1 cellular context compared by ENCODE assay signal in genomic region chr1:230867903-230868735, GRCh38.
A peak's percentile ranks its signal among the peaks of the same experiment; 100 is the strongest.
TF ChIP-seq lines count a peak whose summit lies in the region.

A gene with protein sequence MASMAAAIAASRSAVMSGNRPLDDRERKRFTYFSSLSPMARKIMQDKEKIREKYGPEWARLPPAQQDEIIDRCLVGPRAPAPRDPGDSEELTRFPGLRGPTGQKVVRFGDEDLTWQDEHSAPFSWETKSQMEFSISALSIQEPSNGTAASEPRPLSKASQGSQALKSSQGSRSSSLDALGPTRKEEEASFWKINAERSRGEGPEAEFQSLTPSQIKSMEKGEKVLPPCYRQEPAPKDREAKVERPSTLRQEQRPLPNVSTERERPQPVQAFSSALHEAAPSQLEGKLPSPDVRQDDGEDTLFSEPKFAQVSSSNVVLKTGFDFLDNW (minus strand): TSS chr1:230868521. CDS start chr1:230868512, 9 bp downstream.

TF ChIP-seq in K562, 482 proteins besides CTCF, POLR2A, EP300 and RAD21 (continued from another document and continues in another):
- TF ChIP-seq, protein P1, sequence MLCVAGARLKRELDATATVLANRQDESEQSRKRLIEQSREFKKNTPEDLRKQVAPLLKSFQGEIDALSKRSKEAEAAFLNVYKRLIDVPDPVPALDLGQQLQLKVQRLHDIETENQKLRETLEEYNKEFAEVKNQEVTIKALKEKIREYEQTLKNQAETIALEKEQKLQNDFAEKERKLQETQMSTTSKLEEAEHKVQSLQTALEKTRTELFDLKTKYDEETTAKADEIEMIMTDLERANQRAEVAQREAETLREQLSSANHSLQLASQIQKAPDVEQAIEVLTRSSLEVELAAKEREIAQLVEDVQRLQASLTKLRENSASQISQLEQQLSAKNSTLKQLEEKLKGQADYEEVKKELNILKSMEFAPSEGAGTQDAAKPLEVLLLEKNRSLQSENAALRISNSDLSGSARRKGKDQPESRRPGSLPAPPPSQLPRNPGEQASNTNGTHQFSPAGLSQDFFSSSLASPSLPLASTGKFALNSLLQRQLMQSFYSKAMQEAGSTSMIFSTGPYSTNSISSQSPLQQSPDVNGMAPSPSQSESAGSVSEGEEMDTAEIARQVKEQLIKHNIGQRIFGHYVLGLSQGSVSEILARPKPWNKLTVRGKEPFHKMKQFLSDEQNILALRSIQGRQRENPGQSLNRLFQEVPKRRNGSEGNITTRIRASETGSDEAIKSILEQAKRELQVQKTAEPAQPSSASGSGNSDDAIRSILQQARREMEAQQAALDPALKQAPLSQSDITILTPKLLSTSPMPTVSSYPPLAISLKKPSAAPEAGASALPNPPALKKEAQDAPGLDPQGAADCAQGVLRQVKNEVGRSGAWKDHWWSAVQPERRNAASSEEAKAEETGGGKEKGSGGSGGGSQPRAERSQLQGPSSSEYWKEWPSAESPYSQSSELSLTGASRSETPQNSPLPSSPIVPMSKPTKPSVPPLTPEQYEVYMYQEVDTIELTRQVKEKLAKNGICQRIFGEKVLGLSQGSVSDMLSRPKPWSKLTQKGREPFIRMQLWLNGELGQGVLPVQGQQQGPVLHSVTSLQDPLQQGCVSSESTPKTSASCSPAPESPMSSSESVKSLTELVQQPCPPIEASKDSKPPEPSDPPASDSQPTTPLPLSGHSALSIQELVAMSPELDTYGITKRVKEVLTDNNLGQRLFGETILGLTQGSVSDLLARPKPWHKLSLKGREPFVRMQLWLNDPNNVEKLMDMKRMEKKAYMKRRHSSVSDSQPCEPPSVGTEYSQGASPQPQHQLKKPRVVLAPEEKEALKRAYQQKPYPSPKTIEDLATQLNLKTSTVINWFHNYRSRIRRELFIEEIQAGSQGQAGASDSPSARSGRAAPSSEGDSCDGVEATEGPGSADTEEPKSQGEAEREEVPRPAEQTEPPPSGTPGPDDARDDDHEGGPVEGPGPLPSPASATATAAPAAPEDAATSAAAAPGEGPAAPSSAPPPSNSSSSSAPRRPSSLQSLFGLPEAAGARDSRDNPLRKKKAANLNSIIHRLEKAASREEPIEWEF (CRISPR knock-in tag; IDR thresholded peaks at IDR 0.05) = no peak
- TF ChIP-seq ZNF217 (CRISPR knock-in tag; IDR thresholded peaks at IDR 0.05) = no peak
- TF ChIP-seq MTA1 (IDR thresholded peaks at IDR 0.05; ENCODE audit: borderline replicate concordance) = no peak
- no peak for TF ChIP-seq FOXJ3 (CRISPR knock-in tag; IDR thresholded peaks at IDR 0.05)
- peak; percentile 66 to 67; a peak in 3 of 4 replicates for TF ChIP-seq NRF1 (conservative IDR thresholded peaks at IDR 0.05 in 1 of 2, IDR thresholded peaks at IDR 0.05 in 1 of 2)
- no peak for TF ChIP-seq EWSR1 (IDR thresholded peaks at IDR 0.05; ENCODE audit: borderline replicate concordance, low read depth, partially characterized antibody)
- TF ChIP-seq NFIC (IDR thresholded peaks at IDR 0.05) = no peak
- no peak for TF ChIP-seq CREB3L1 (IDR thresholded peaks at IDR 0.05; ENCODE audit: borderline replicate concordance, low read depth)
- no peak for TF ChIP-seq ZNF121 (CRISPR knock-in tag; conservative IDR thresholded peaks at IDR 0.05)
- no peak for TF ChIP-seq WHSC1 (IDR thresholded peaks at IDR 0.05; ENCODE audit: low read length)
- TF ChIP-seq, protein P2, sequence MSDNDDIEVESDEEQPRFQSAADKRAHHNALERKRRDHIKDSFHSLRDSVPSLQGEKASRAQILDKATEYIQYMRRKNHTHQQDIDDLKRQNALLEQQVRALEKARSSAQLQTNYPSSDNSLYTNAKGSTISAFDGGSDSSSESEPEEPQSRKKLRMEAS (CRISPR knock-in tag; IDR thresholded peaks at IDR 0.05) = no peak; the same call in 1 of the 2 replicates
- no peak for TF ChIP-seq ASH1L (IDR thresholded peaks at IDR 0.05; ENCODE audit: borderline replicate concordance, low read depth, partially characterized antibody)
- TF ChIP-seq, protein P3, sequence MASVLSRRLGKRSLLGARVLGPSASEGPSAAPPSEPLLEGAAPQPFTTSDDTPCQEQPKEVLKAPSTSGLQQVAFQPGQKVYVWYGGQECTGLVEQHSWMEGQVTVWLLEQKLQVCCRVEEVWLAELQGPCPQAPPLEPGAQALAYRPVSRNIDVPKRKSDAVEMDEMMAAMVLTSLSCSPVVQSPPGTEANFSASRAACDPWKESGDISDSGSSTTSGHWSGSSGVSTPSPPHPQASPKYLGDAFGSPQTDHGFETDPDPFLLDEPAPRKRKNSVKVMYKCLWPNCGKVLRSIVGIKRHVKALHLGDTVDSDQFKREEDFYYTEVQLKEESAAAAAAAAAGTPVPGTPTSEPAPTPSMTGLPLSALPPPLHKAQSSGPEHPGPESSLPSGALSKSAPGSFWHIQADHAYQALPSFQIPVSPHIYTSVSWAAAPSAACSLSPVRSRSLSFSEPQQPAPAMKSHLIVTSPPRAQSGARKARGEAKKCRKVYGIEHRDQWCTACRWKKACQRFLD (CRISPR knock-in tag; IDR thresholded peaks at IDR 0.05) = peak; percentile 36; the same call in 1 of the 2 replicates
- TF ChIP-seq ZNF589 (CRISPR knock-in tag; IDR thresholded peaks at IDR 0.05; ENCODE audit: low read depth) = no peak
- TF ChIP-seq FOXA3 (CRISPR knock-in tag; conservative IDR thresholded peaks at IDR 0.05 in 1 of 2, IDR thresholded peaks at IDR 0.05 in 1 of 2) = 0 out of 4 replicates have a peak, but pooled peaks of 1 of the 2 experiments have one; percentile 57
- 0 out of 2 replicates have a peak, but pooled peaks have one; percentile 14 for TF ChIP-seq CHD2 (IDR thresholded peaks at IDR 0.05; ENCODE audit: low read depth, low read length)
- TF ChIP-seq SMAD4 (CRISPR knock-in tag; conservative IDR thresholded peaks at IDR 0.05) = 0 out of 2 replicates have a peak, but pooled peaks have one; percentile 23
- TF ChIP-seq CBX2 (IDR thresholded peaks at IDR 0.05; ENCODE audit: insufficient read depth, low read length, poor library complexity, severe bottlenecking) = no peak
- TF ChIP-seq MTA3 (IDR thresholded peaks at IDR 0.05; ENCODE audit: borderline replicate concordance) = peak; percentile 62
- TF ChIP-seq, protein P4, sequence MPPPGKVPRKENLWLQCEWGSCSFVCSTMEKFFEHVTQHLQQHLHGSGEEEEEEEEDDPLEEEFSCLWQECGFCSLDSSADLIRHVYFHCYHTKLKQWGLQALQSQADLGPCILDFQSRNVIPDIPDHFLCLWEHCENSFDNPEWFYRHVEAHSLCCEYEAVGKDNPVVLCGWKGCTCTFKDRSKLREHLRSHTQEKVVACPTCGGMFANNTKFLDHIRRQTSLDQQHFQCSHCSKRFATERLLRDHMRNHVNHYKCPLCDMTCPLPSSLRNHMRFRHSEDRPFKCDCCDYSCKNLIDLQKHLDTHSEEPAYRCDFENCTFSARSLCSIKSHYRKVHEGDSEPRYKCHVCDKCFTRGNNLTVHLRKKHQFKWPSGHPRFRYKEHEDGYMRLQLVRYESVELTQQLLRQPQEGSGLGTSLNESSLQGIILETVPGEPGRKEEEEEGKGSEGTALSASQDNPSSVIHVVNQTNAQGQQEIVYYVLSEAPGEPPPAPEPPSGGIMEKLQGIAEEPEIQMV (tag; conservative IDR thresholded peaks at IDR 0.05; ENCODE audit: low read depth) = no peak
- TF ChIP-seq, protein P5, sequence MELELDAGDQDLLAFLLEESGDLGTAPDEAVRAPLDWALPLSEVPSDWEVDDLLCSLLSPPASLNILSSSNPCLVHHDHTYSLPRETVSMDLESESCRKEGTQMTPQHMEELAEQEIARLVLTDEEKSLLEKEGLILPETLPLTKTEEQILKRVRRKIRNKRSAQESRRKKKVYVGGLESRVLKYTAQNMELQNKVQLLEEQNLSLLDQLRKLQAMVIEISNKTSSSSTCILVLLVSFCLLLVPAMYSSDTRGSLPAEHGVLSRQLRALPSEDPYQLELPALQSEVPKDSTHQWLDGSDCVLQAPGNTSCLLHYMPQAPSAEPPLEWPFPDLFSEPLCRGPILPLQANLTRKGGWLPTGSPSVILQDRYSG (tag; conservative IDR thresholded peaks at IDR 0.05; ENCODE audit: low read depth) = no peak
- no peak for TF ChIP-seq DDX20 (tag; IDR thresholded peaks at IDR 0.05; ENCODE audit: low read depth)
- no peak for TF ChIP-seq ZNF436 (CRISPR knock-in tag; IDR thresholded peaks at IDR 0.05)
- no peak for TF ChIP-seq ZZZ3 (IDR thresholded peaks at IDR 0.05)
- no peak for TF ChIP-seq ARID3B (CRISPR knock-in tag; IDR thresholded peaks at IDR 0.05; ENCODE audit: borderline replicate concordance)
- TF ChIP-seq ETV6 (IDR thresholded peaks at IDR 0.05; ENCODE audit: borderline replicate concordance in 1 of 2, low read depth in 2 of 2, low read length in 1 of 2) = no peak
- TF ChIP-seq ETV6 (CRISPR knock-in tag; IDR thresholded peaks at IDR 0.05; ENCODE audit: borderline replicate concordance) = no peak
- TF ChIP-seq MAZ (CRISPR knock-in tag; conservative IDR thresholded peaks at IDR 0.05 in 1 of 2, IDR thresholded peaks at IDR 0.05 in 1 of 2) = peak; percentile 47 to 63; a peak in 3 of 4 replicates
- TF ChIP-seq, protein P6, sequence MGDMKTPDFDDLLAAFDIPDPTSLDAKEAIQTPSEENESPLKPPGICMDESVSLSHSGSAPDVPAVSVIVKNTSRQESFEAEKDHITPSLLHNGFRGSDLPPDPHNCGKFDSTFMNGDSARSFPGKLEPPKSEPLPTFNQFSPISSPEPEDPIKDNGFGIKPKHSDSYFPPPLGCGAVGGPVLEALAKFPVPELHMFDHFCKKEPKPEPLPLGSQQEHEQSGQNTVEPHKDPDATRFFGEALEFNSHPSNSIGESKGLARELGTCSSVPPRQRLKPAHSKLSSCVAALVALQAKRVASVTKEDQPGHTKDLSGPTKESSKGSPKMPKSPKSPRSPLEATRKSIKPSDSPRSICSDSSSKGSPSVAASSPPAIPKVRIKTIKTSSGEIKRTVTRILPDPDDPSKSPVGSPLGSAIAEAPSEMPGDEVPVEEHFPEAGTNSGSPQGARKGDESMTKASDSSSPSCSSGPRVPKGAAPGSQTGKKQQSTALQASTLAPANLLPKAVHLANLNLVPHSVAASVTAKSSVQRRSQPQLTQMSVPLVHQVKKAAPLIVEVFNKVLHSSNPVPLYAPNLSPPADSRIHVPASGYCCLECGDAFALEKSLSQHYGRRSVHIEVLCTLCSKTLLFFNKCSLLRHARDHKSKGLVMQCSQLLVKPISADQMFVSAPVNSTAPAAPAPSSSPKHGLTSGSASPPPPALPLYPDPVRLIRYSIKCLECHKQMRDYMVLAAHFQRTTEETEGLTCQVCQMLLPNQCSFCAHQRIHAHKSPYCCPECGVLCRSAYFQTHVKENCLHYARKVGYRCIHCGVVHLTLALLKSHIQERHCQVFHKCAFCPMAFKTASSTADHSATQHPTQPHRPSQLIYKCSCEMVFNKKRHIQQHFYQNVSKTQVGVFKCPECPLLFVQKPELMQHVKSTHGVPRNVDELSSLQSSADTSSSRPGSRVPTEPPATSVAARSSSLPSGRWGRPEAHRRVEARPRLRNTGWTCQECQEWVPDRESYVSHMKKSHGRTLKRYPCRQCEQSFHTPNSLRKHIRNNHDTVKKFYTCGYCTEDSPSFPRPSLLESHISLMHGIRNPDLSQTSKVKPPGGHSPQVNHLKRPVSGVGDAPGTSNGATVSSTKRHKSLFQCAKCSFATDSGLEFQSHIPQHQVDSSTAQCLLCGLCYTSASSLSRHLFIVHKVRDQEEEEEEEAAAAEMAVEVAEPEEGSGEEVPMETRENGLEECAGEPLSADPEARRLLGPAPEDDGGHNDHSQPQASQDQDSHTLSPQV (IDR thresholded peaks at IDR 0.05) = no peak
- no peak for TF ChIP-seq SMARCA5 (IDR thresholded peaks at IDR 0.05)
- no peak for TF ChIP-seq ZSCAN32 (CRISPR knock-in tag; IDR thresholded peaks at IDR 0.05)
- no peak for TF ChIP-seq DPF2 (IDR thresholded peaks at IDR 0.05)
- TF ChIP-seq, protein P7, sequence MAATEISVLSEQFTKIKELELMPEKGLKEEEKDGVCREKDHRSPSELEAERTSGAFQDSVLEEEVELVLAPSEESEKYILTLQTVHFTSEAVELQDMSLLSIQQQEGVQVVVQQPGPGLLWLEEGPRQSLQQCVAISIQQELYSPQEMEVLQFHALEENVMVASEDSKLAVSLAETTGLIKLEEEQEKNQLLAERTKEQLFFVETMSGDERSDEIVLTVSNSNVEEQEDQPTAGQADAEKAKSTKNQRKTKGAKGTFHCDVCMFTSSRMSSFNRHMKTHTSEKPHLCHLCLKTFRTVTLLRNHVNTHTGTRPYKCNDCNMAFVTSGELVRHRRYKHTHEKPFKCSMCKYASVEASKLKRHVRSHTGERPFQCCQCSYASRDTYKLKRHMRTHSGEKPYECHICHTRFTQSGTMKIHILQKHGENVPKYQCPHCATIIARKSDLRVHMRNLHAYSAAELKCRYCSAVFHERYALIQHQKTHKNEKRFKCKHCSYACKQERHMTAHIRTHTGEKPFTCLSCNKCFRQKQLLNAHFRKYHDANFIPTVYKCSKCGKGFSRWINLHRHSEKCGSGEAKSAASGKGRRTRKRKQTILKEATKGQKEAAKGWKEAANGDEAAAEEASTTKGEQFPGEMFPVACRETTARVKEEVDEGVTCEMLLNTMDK (IDR thresholded peaks at IDR 0.05; ENCODE audit: borderline replicate concordance, insufficient read depth, low read depth, low read length, poor library complexity, severe bottlenecking) = no peak
- peak; percentile 43 for TF ChIP-seq CTBP1 (IDR thresholded peaks at IDR 0.05; ENCODE audit: borderline replicate concordance)
- peak; percentile 75 for TF ChIP-seq CXXC5 (CRISPR knock-in tag; IDR thresholded peaks at IDR 0.05)
- no peak for TF ChIP-seq ZNF717 (CRISPR knock-in tag; IDR thresholded peaks at IDR 0.05)
- TF ChIP-seq GABPB1 (CRISPR knock-in tag; IDR thresholded peaks at IDR 0.05) = 0 out of 2 replicates have a peak, but pooled peaks have one; percentile 35
- TF ChIP-seq HNRNPLL (IDR thresholded peaks at IDR 0.05; ENCODE audit: low read depth, low read length, poor library complexity, severe bottlenecking) = peak; percentile 14
- TF ChIP-seq, protein P8, sequence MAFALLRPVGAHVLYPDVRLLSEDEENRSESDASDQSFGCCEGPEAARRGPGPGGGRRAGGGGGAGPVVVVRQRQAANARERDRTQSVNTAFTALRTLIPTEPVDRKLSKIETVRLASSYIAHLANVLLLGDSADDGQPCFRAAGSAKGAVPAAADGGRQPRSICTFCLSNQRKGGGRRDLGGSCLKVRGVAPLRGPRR (CRISPR knock-in tag; IDR thresholded peaks at IDR 0.05) = no peak
- TF ChIP-seq U2AF2 (optimal IDR thresholded peaks at IDR 0.05; ENCODE audit: low read depth, low read length) = no peak
- TF ChIP-seq ZNF75A (CRISPR knock-in tag; IDR thresholded peaks at IDR 0.05) = no peak
- no peak for TF ChIP-seq KHSRP (IDR thresholded peaks at IDR 0.05)
